12 cellular contexts compared by ENCODE assay signal in genomic region chr10:909831-910230, GRCh38. TPM values are rescaled to one million over a fixed set of nuclear protein-coding genes. Genes with fewer than 3 reads are reported as not detected.
DNase-seq lines count a peak whose midpoint lies in the region; ATAC-seq and TF ChIP-seq lines count a peak whose summit lies in the region.
"Had no signal": no experiment of that assay in that cellular context is flagged by ENCODE, and none has a peak within 500 bp of the region (broad histone marks: within the 10 kb centered on the region; RNA-seq: fewer than 3 reads in every experiment).

No MANE protein-coding gene starts in this region.

- intact Hi-C loops in spleen (cut with DNase I; ENCODE audit: low total_unique reads) = no loop called here

- H3K9ac ChIP-seq in NT2/D1 (ENCODE audit: insufficient read length, low read depth) = no peak overlapping the region

- H3K4me1 Mint-ChIP-seq in nephron = peaks cover 14% of the 10 kb centered on the region

- no peaks in the 10 kb centered on the region for H3K9me3 ChIP-seq in NT2/D1 (ENCODE audit: insufficient read depth, low read length)
- H3K9me3 ChIP-seq in spleen = no peaks in the 10 kb centered on the region

- H3K27me3 ChIP-seq in NT2/D1 (ENCODE audit: insufficient read depth, insufficient read length) (no peaks in the 10 kb centered on the region), spleen (replicated peaks in 1 of 7) (no peaks in the 10 kb centered on the region)

- H3K4me1 ChIP-seq in NT2/D1 (ENCODE audit: insufficient read depth, insufficient read length) (peaks cover 4% of the 10 kb centered on the region), spleen (peaks cover 0 to 37% (median 4%) of the 10 kb centered on the region in 6 donors)

- H3K27ac ChIP-seq in spleen = no peak overlapping the region

- no peak for TF ChIP-seq POLR2A in spleen (IDR thresholded peaks at IDR 0.05)

- H3K4me3 Mint-ChIP-seq in nephron = no peak overlapping the region
- H3K4me3 Mint-ChIP-seq: CD4-positive, alpha-beta T cell had no signal

- peaks cover 23% of the 10 kb centered on the region for H3K36me3 Mint-ChIP-seq in nephron (ENCODE audit: low read depth)

- DNase-seq in AG08396 (ENCODE audit: low spot score) = peak; percentile 58
- peak; percentile 27 for DNase-seq in NT2/D1 (ENCODE audit: low read depth, low spot score)
- DNase-seq in fibroblast of the aortic adventitia (ENCODE audit: low read depth) = peak; percentile 57
- DNase-seq in NCI-H187 treated with DMSO at 0.1 percent for 48 hours (lab: John Stamatoyannopoulos, UW) = no peak
- DNase-seq in activated CD4-positive, alpha-beta T cell treated with anti-CD3 and anti-CD28 coated beads for 1 hour = no peak
- DNase-seq in spleen = no peak
- DNase-seq: CD4-positive, alpha-beta T cell; NCI-H2171 treated with DMSO at 0.1 percent for 48 hours; stimulated activated CD4-positive, alpha-beta T cell treated with anti-CD3 and anti-CD28 coated beads, Interleukin-15, amount 100 ng/mL, for 24 hours; stimulated activated naive CD4-positive, alpha-beta T cell had no signal

- ATAC-seq in GM21447 (IDR thresholded peaks at IDR 0.05; ENCODE audit: unreplicated experiment) = no peak

- H3K27ac Mint-ChIP-seq in nephron = peak overlapping the region; percentile 17 to 81 (median 47)
- H3K27ac Mint-ChIP-seq: CD4-positive, alpha-beta T cell had no signal

- H3K4me3 ChIP-seq in NT2/D1 (ENCODE audit: insufficient read length, low read depth) = no peak overlapping the region
- no peak overlapping the region for H3K4me3 ChIP-seq in fibroblast of the aortic adventitia (ENCODE audit: low read depth, low read length)
- no peak overlapping the region for H3K4me3 ChIP-seq in spleen

- TF ChIP-seq CTCF in fibroblast of the aortic adventitia (IDR thresholded peaks at IDR 0.05; ENCODE audit: insufficient read depth, low read length) (no peak), nephron (IDR thresholded peaks at IDR 0.05; ENCODE audit: unreplicated experiment in 3 of 3) (no peak), spleen (IDR thresholded peaks at IDR 0.05 in 8 of 11, conservative IDR thresholded peaks at IDR 0.05 in 3 of 11) (no peak)

- H3K27me3 Mint-ChIP-seq in nephron (ENCODE audit: low read depth) = no peaks in the 10 kb centered on the region
- H3K27me3 Mint-ChIP-seq: CD4-positive, alpha-beta T cell had no signal

- WGBS in spleen, 5 donors = 81 to 97% (median 86%) methylated on average over 3 of the region's 3 CpGs

- no peaks in the 10 kb centered on the region for H3K9me3 Mint-ChIP-seq in nephron
- H3K9me3 Mint-ChIP-seq: CD4-positive, alpha-beta T cell had no signal

- H3K36me3 ChIP-seq in NT2/D1 (ENCODE audit: insufficient read depth, insufficient read length, low read length) (peaks cover 29% of the 10 kb centered on the region), spleen (peaks cover 0 to 74% (median 21%) of the 10 kb centered on the region in 6 donors)

RNA-seq across cellular contexts. Expression of gene LARP4B, which starts 21.7 kb away (rescaled TPM):
- total RNA-seq in fibroblast of the aortic adventitia (ENCODE audit: low replicate concordance) (25.2 and 38.7 TPM in 2 replicates), spleen (100 to 1,000 TPM in 4 of 7 donors, 10 to 100 TPM in 3; 78.8 to 163 (median 105) TPM)
- 10 to 100 TPM; 12.7 to 17.7 (median 14.3) TPM for polyA plus RNA-seq in spleen

Comparison
In these comparisons a context has a peak if more than half of its experiments do, and no peak if none do; other contexts are left out.
1. DNase-seq: peak in AG08396 (single experiment), NT2/D1 (single experiment) and fibroblast of the aortic adventitia (single experiment); none in NCI-H187 treated with DMSO at 0.1 percent for 48 hours (single experiment), activated CD4-positive, alpha-beta T cell treated with anti-CD3 and anti-CD28 coated beads for 1 hour (single experiment) and spleen (single experiment).